Comparison of ENCODE assay signal across 17 cellular contexts in the genomic region with DNA sequence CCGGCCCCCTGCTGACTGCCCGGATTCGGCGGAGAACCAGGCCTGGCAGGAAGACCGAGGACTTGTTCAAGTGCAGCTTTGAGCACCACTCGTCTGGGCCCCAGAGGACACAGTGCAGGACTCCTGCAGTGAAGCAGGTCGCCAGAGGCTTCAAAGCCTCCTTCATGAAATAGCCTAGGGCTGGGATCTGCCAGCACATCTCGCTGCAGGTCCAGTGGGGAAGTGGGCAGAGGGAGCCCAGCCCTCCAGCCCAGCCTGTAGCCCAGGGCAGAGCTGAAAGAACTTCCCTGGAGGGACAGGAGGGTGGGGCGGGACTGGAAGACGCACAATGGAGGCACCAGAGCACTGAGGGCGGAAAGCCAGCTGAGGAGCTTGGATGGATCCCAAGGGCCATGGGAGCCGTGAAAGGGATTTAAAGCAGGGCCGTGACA. TPM values are rescaled to one million over a fixed set of nuclear protein-coding genes. Genes with fewer than 3 reads are reported as not detected.
DNase-seq lines count a peak whose midpoint lies in the region; ATAC-seq and TF ChIP-seq lines count a peak whose summit lies in the region.
"Had no signal": no experiment of that assay in that cellular context is flagged by ENCODE, and none has a peak within 500 bp of the region (broad histone marks: within the 10 kb centered on the region; RNA-seq: fewer than 3 reads in every experiment).

No MANE protein-coding gene starts in this region.

- 28 to 47% methylated on average over 13 of the region's 13 CpGs for WGBS in heart right ventricle, 2 donors

- intact Hi-C loops in heart right ventricle (cut with DNase I), result loop anchor here in 7 of 10 donors (5.0 to 10.0 kb wide), 3 partner anchors 164 to 391 kb away; no protein-coding TSS in a partner anchor
- intact Hi-C loops in ascending aorta (cut with DNase I), result no loop called here

- DNase-seq in ELF-1 (ENCODE audit: low read depth, low spot score), result peak; percentile 24
- no peak for DNase-seq in WERI-Rb-1
- DNase-seq in heart right ventricle, result peak in 1 of 2 donors; percentile 76
- peak; percentile 90 for DNase-seq in pons (ENCODE audit: low spot score)
- DNase-seq in D341Med (ENCODE audit: low spot score), result no peak
- no peak for DNase-seq in islet precursor cell
- DNase-seq in ascending aorta (ENCODE audit: low spot score in 2 of 2), result no peak
- DNase-seq: activated CD4-positive, alpha-beta T cell treated with anti-CD3 and anti-CD28 coated beads for 4 hours; activated T-cell treated with anti-CD3 and anti-CD28 coated beads, Interleukin-2, amount 50 U/mL, for 1 hour; DMS53; effector memory CD8-positive, alpha-beta T cell; HCEC 1CT; PC-3; T-helper 1 cell had no signal

- H3K36me3 ChIP-seq in WERI-Rb-1 (peaks cover 10% of the 10 kb centered on the region), heart right ventricle (peaks cover 0 to 25% (median 0%) of the 10 kb centered on the region in 9 donors), ascending aorta (peaks cover 6 to 7% of the 10 kb centered on the region in 2 donors)

- ATAC-seq in heart right ventricle (peak in 5 of 8 donors; percentile 14 to 57 (median 36)), HG02642 (IDR thresholded peaks at IDR 0.05; ENCODE audit: poor library complexity, unreplicated experiment) (no peak)
- ATAC-seq: effector memory CD8-positive, alpha-beta T cell; gastroesophageal sphincter; left lobe of liver; PC-3 had no signal

- TF ChIP-seq CTCF in WERI-Rb-1 (IDR thresholded peaks at IDR 0.05; ENCODE audit: low read depth, low read length) (no peak), heart right ventricle (IDR thresholded peaks at IDR 0.05) (no peak), ascending aorta (IDR thresholded peaks at IDR 0.05) (no peak)

- H3K27me3 ChIP-seq in WERI-Rb-1 (ENCODE audit: insufficient read depth, low read depth, severe bottlenecking), result no peaks in the 10 kb centered on the region
- no peaks in the 10 kb centered on the region for H3K27me3 ChIP-seq in heart right ventricle
- H3K27me3 ChIP-seq in ascending aorta, result no peaks in the 10 kb centered on the region
- H3K27me3 ChIP-seq: gastroesophageal sphincter had no signal

- peak overlapping the region; percentile 46 for H3K27ac ChIP-seq in WERI-Rb-1
- H3K27ac ChIP-seq in heart right ventricle, result peak overlapping the region in 7 of 10 donors; percentile 19 to 73 (median 31)
- H3K27ac ChIP-seq in ascending aorta, result no peak overlapping the region
- H3K27ac ChIP-seq: gastroesophageal sphincter had no signal

- H3K9me3 ChIP-seq in WERI-Rb-1 (ENCODE audit: severe bottlenecking), result no peaks in the 10 kb centered on the region
- no peaks in the 10 kb centered on the region for H3K9me3 ChIP-seq in heart right ventricle
- H3K9me3 ChIP-seq in ascending aorta, result no peaks in the 10 kb centered on the region
- H3K9me3 ChIP-seq: gastroesophageal sphincter had no signal

- no peak overlapping the region for H3K4me3 ChIP-seq in WERI-Rb-1 (ENCODE audit: low read depth, low read length)
- H3K4me3 ChIP-seq in heart right ventricle, result no peak overlapping the region
- no peak overlapping the region for H3K4me3 ChIP-seq in ascending aorta
- H3K4me3 ChIP-seq: gastroesophageal sphincter had no signal

- H3K4me1 ChIP-seq in heart right ventricle, result peaks cover 16 to 58% (median 39%) of the 10 kb centered on the region in 9 donors
- peaks cover 0 to 6% of the 10 kb centered on the region in 2 donors for H3K4me1 ChIP-seq in ascending aorta

RNA-seq across cellular contexts. Expression of a gene that starts 7.1 kb away (rescaled TPM):
- total RNA-seq in heart right ventricle (100 to 1,000 TPM in 5 of 10 donors, 10 to 100 TPM in 5; 69.2 to 119 (median 96.7) TPM), ascending aorta (29.5 TPM)
- 10 to 100 TPM; 27.5 to 46.5 TPM for polyA plus RNA-seq in heart right ventricle

RNA-seq across cellular contexts. Expression of a gene that starts 42.7 kb away (rescaled TPM):
- total RNA-seq in heart right ventricle (10 to 100 TPM in 6 of 10 donors, 1 to 10 TPM in 4; 7.4 to 13.3 (median 10.5) TPM), ascending aorta (1.7 TPM)
- 1 to 10 TPM; 3.9 to 9.6 TPM for polyA plus RNA-seq in heart right ventricle

Comparison
In these comparisons a context has a peak if more than half of its experiments do, and no peak if none do; other contexts are left out.
1. DNase-seq: peak in ELF-1 (single experiment) and pons (single experiment); none in WERI-Rb-1 (single experiment), D341Med (single experiment), islet precursor cell (single experiment) and ascending aorta (0 of 2).
2. H3K27ac ChIP-seq: peak in WERI-Rb-1 (single experiment) and heart right ventricle (7 of 10); none in ascending aorta (0 of 2).